ENCODE assay signal across 25 cellular contexts in genomic region chr7:97506728-97507127, GRCh38.
DNase-seq lines count a peak whose midpoint lies in the region; ATAC-seq and TF ChIP-seq lines count a peak whose summit lies in the region.
"Had no signal": no experiment of that assay in that cellular context is flagged by ENCODE, and none has a peak within 500 bp of the region (broad histone marks: within the 10 kb centered on the region; RNA-seq: fewer than 3 reads in every experiment).

No MANE protein-coding gene starts in this region.

- ATAC-seq in GM18498 (IDR thresholded peaks at IDR 0.05; ENCODE audit: unreplicated experiment) (peak; percentile 64), GM19395 (IDR thresholded peaks at IDR 0.05; ENCODE audit: unreplicated experiment) (peak; percentile 63), HG03095 (IDR thresholded peaks at IDR 0.05; ENCODE audit: unreplicated experiment) (peak; percentile 49), upper lobe of left lung (ENCODE audit: low FRiP score in 2 of 2) (no peak), lower lobe of right lung (no peak)
- ATAC-seq: activated CD8-positive, alpha-beta T cell treated with anti-CD3 and anti-CD28 coated beads, Interleukin-2, amount 10 ng/mL, durations not matched to agents 7 days and 5 days; body of pancreas; esophagus mucosa; stimulated activated naive B cell treated with anti-CD40 and anti-IgM and Interleukin-4, amounts not matched to agents 10 μg/mL and 1 μg/mL and 100 μg/mL, for 72 hours had no signal

- TF ChIP-seq CTCF in upper lobe of left lung (IDR thresholded peaks at IDR 0.05): no peak
- no peak for TF ChIP-seq CTCF in lower lobe of right lung (IDR thresholded peaks at IDR 0.05)

- no peaks in the 10 kb centered on the region for H3K27me3 ChIP-seq in upper lobe of left lung
- H3K27me3 ChIP-seq in lower lobe of right lung (ENCODE audit: low read depth): no peaks in the 10 kb centered on the region
- H3K27me3 ChIP-seq: BLaER1 treated with 17β-estradiol and CSF1 and Interleukin-3, amounts not matched to agents 10 nM and 100 nM; body of pancreas had no signal

- H3K9me3 ChIP-seq in upper lobe of left lung (no peaks in the 10 kb centered on the region), lower lobe of right lung (no peaks in the 10 kb centered on the region)
- H3K9me3 ChIP-seq: BLaER1 treated with 17β-estradiol and CSF1 and Interleukin-3, amounts not matched to agents 10 nM and 100 nM; body of pancreas; left ventricle myocardium inferior had no signal

- no peaks in the 10 kb centered on the region for H3K36me3 ChIP-seq in upper lobe of left lung
- H3K36me3 ChIP-seq in lower lobe of right lung: no peaks in the 10 kb centered on the region
- H3K36me3 ChIP-seq: BLaER1 treated with 17β-estradiol and CSF1 and Interleukin-3, amounts not matched to agents 10 nM and 100 nM; left ventricle myocardium inferior had no signal

- no peak for TF ChIP-seq EP300 in upper lobe of left lung (IDR thresholded peaks at IDR 0.05)

- intact Hi-C loops in lower lobe of right lung (cut with DNase I): no loop called here

- H3K4me3 ChIP-seq in upper lobe of left lung (no peak overlapping the region), lower lobe of right lung (no peak overlapping the region)
- H3K4me3 ChIP-seq: BLaER1 treated with 17β-estradiol and CSF1 and Interleukin-3, amounts not matched to agents 10 nM and 100 nM; body of pancreas; left ventricle myocardium inferior; skin epidermis had no signal

- no peak for TF ChIP-seq POLR2A in upper lobe of left lung (IDR thresholded peaks at IDR 0.05)

- DNase-seq in NOMO-1 treated with dmso at 0.1 percent for 144 hours (lab: John Stamatoyannopoulos, UW; ENCODE audit: unreplicated experiment): peak; percentile 5
- DNase-seq in upper lobe of left lung: no peak
- no peak for DNase-seq in lower lobe of right lung
- no peak for DNase-seq in NCI-H187 (lab: John Stamatoyannopoulos, UW)
- no peak for DNase-seq in iPS-NIHi11 (ENCODE audit: low spot score)
- DNase-seq: activated CD8-positive, alpha-beta T cell treated with anti-CD3 and anti-CD28 coated beads, Interleukin-2, amount 10 ng/mL, durations not matched to agents 7 days and 5 days; activated naive CD4-positive, alpha-beta T cell treated with anti-CD3 and anti-CD28 coated beads, Interleukin-2, amount 50 U/mL, for 16 hours; activated T-cell treated with anti-CD3 and anti-CD28 coated beads for 4 hours; body of pancreas; DMS153; left ventricle myocardium inferior; mesendoderm; NCI-H1105; NCI-H187 treated with DMSO at 0.1 percent for 48 hours; NCI-H2171 treated with DMSO at 0.1 percent for 48 hours; NCI-H524; SHP77 treated with DMSO at 0.1 percent for 48 hours; stimulated activated naive B cell treated with anti-CD40 and anti-IgM and Interleukin-4, amounts not matched to agents 10 μg/mL and 1 μg/mL and 100 μg/mL, for 72 hours; substantia nigra had no signal

- 43 to 48% methylated on average over 3 of the region's 3 CpGs for WGBS in upper lobe of left lung, 2 donors

- H3K4me1 ChIP-seq in upper lobe of left lung (no peaks in the 10 kb centered on the region), lower lobe of right lung (no peaks in the 10 kb centered on the region)
- H3K4me1 ChIP-seq: BLaER1 treated with 17β-estradiol and CSF1 and Interleukin-3, amounts not matched to agents 10 nM and 100 nM; body of pancreas; left ventricle myocardium inferior had no signal

- H3K27ac ChIP-seq in upper lobe of left lung (no peak overlapping the region), lower lobe of right lung (no peak overlapping the region)
- H3K27ac ChIP-seq: BLaER1 treated with 17β-estradiol and CSF1 and Interleukin-3, amounts not matched to agents 10 nM and 100 nM; body of pancreas; left ventricle myocardium inferior; skin epidermis had no signal

Comparison
In these comparisons a context has a peak if more than half of its experiments do, and no peak if none do; other contexts are left out.
1. ATAC-seq: peak in GM18498 (single experiment), GM19395 (single experiment) and HG03095 (single experiment); none in upper lobe of left lung (0 of 2) and lower lobe of right lung (0 of 2).